In the genomic region with DNA sequence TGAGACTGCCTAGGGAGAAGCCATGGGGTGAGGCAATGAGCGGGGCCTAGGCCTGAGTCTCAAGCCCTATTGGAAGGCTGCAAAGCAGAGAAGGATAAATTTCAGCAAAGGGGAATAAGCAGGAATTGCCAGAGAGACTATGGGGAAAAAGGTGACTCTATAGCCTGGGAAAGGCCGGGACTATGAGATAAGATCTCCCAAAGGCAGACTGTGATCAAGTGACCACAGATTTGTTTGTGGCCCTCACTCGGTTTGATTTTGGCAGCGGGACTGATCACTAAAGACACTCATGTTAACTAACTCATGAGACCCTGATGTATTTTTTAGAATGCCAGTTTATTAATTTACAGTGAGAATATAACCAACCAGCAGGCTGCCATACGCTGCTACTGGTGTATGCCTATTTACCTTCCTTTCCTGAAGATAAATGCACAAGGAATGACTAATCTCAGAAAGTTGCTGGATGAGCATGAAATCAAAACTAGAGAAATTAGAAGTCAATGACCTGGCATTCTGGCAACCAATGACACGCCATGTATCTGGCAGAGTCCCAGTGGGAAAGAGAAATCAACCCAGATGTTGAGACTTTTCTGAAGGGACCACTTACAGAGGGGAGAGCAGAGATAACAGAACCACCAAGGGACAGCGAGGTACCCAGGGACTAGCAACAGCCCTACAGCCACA, we compare ENCODE assay signal across 18 cellular contexts. TPM values are rescaled to one million over a fixed set of nuclear protein-coding genes. Genes with fewer than 3 reads are reported as not detected.
DNase-seq lines count a peak whose midpoint lies in the region.
"Had no signal": no experiment of that assay in that cellular context is flagged by ENCODE, and none has a peak within 500 bp of the region (broad histone marks: within the 10 kb centered on the region; RNA-seq: fewer than 3 reads in every experiment).

No MANE protein-coding gene starts in this region.

- no peak for DNase-seq in activated CD4-positive, alpha-beta memory T cell treated with anti-CD3 and anti-CD28 coated beads for 36 hours
- no peak for DNase-seq in activated CD4-positive, alpha-beta memory T cell treated with anti-CD3 and anti-CD28 coated beads, Interleukin-2, amount 10 ng/mL, durations not matched to agents 7 days and 5 days
- DNase-seq in RPMI7951 (ENCODE audit: low read depth) (peak; percentile 70), epithelial cell of prostate (ENCODE audit: low read depth, low spot score) (no peak), smooth muscle cell of the brain vasculature (ENCODE audit: low read depth, low spot score) (peak; percentile 18), midbrain (lab: John Stamatoyannopoulos, UW) (no peak), cardiac septum (ENCODE audit: low spot score) (no peak), NCI-H82 (lab: John Stamatoyannopoulos, UW) (no peak)
- DNase-seq: 8988T; activated CD4-positive, alpha-beta T cell treated with anti-CD3 and anti-CD28 coated beads for 1 hour; activated naive CD4-positive, alpha-beta T cell treated with Interleukin-2 at 50 U/mL for 16 hours; DMS53; NCI-H187; NCI-H524; nephron progenitor cell; stimulated activated naive CD4-positive, alpha-beta T cell; upper lobe of right lung had no signal

- H3K27ac Mint-ChIP-seq in activated CD4-positive, alpha-beta memory T cell treated with anti-CD3 and anti-CD28 coated beads for 36 hours = peak overlapping the region; percentile 29
- H3K27ac Mint-ChIP-seq in activated CD4-positive, alpha-beta memory T cell treated with anti-CD3 and anti-CD28 coated beads, Interleukin-2, amount 10 ng/mL, durations not matched to agents 7 days and 5 days = no peak overlapping the region
- H3K27ac Mint-ChIP-seq: CD14-positive monocyte, nephron progenitor cell had no signal

- CTCF ChIA-PET in activated CD4-positive, alpha-beta memory T cell treated with anti-CD3 and anti-CD28 coated beads for 36 hours (lab: Charles Lee) = interaction anchor here (1.1 kb wide), 1 partner anchor 8 kb away, joined by 5 read pairs; no protein-coding TSS in a partner anchor
- CTCF ChIA-PET in activated CD4-positive, alpha-beta memory T cell treated with anti-CD3 and anti-CD28 coated beads, Interleukin-2, amount 10 ng/mL, durations not matched to agents 7 days and 5 days (lab: Charles Lee) = interaction anchor here (1.0 to 1.7 kb wide), 2 partner anchors 7 to 9 kb away, joined by 4 read pairs; no protein-coding TSS in a partner anchor

- no peaks in the 10 kb centered on the region for H3K9me3 Mint-ChIP-seq in activated CD4-positive, alpha-beta memory T cell treated with anti-CD3 and anti-CD28 coated beads for 36 hours
- H3K9me3 Mint-ChIP-seq in activated CD4-positive, alpha-beta memory T cell treated with anti-CD3 and anti-CD28 coated beads, Interleukin-2, amount 10 ng/mL, durations not matched to agents 7 days and 5 days = no peaks in the 10 kb centered on the region
- H3K9me3 Mint-ChIP-seq: CD14-positive monocyte, nephron progenitor cell had no signal

- no peaks in the 10 kb centered on the region for H3K36me3 Mint-ChIP-seq in activated CD4-positive, alpha-beta memory T cell treated with anti-CD3 and anti-CD28 coated beads for 36 hours
- H3K36me3 Mint-ChIP-seq in activated CD4-positive, alpha-beta memory T cell treated with anti-CD3 and anti-CD28 coated beads, Interleukin-2, amount 10 ng/mL, durations not matched to agents 7 days and 5 days (ENCODE audit: low read depth) = no peaks in the 10 kb centered on the region
- H3K36me3 Mint-ChIP-seq: CD14-positive monocyte had no signal

- H3K4me1 Mint-ChIP-seq in activated CD4-positive, alpha-beta memory T cell treated with anti-CD3 and anti-CD28 coated beads for 36 hours (ENCODE audit: low read depth) = peaks cover 8% of the 10 kb centered on the region
- peaks cover 12% of the 10 kb centered on the region for H3K4me1 Mint-ChIP-seq in activated CD4-positive, alpha-beta memory T cell treated with anti-CD3 and anti-CD28 coated beads, Interleukin-2, amount 10 ng/mL, durations not matched to agents 7 days and 5 days

- peak overlapping the region; percentile 24 for H3K27ac ChIP-seq in epithelial cell of prostate
- H3K27ac ChIP-seq: upper lobe of right lung had no signal

- intact Hi-C loops in activated CD4-positive, alpha-beta memory T cell treated with anti-CD3 and anti-CD28 coated beads for 36 hours (cut with micrococcal nuclease) = no loop called here
- intact Hi-C loops in cardiac septum (cut with DNase I) = no loop called here

- H3K4me3 Mint-ChIP-seq in activated CD4-positive, alpha-beta memory T cell treated with anti-CD3 and anti-CD28 coated beads for 36 hours = no peak overlapping the region
- H3K4me3 Mint-ChIP-seq in activated CD4-positive, alpha-beta memory T cell treated with anti-CD3 and anti-CD28 coated beads, Interleukin-2, amount 10 ng/mL, durations not matched to agents 7 days and 5 days = no peak overlapping the region
- H3K4me3 Mint-ChIP-seq: CD14-positive monocyte, nephron progenitor cell had no signal

- H3K27me3 Mint-ChIP-seq in activated CD4-positive, alpha-beta memory T cell treated with anti-CD3 and anti-CD28 coated beads for 36 hours = no peaks in the 10 kb centered on the region
- H3K27me3 Mint-ChIP-seq in activated CD4-positive, alpha-beta memory T cell treated with anti-CD3 and anti-CD28 coated beads, Interleukin-2, amount 10 ng/mL, durations not matched to agents 7 days and 5 days = peaks cover 4% of the 10 kb centered on the region

- POLR2A ChIA-PET in activated CD4-positive, alpha-beta memory T cell treated with anti-CD3 and anti-CD28 coated beads for 36 hours (lab: Charles Lee) = no interaction called here
- POLR2A ChIA-PET in activated CD4-positive, alpha-beta memory T cell treated with anti-CD3 and anti-CD28 coated beads, Interleukin-2, amount 10 ng/mL, durations not matched to agents 7 days and 5 days (lab: Charles Lee) = no interaction called here

RNA-seq across cellular contexts. Expression of a gene that starts 4.3 kb away (rescaled TPM):
- under 1 TPM; 0.50 to 0.73 TPM for total RNA-seq in activated CD4-positive, alpha-beta memory T cell treated with anti-CD3 and anti-CD28 coated beads for 36 hours
- total RNA-seq in activated CD4-positive, alpha-beta memory T cell treated with anti-CD3 and anti-CD28 coated beads, Interleukin-2, amount 10 ng/mL, durations not matched to agents 7 days and 5 days = under 1 TPM; 0.15 to 0.40 TPM
- total RNA-seq in RPMI7951 (2014; rRNA removed; shearing (Covaris generic)) = 0.49 and 0.96 TPM in 2 replicates
- not detected for total RNA-seq in cardiac septum

RNA-seq across cellular contexts. Expression of a gene that starts 4.4 kb away (rescaled TPM):
- 10 to 100 TPM; 66.7 to 69.9 TPM for total RNA-seq in activated CD4-positive, alpha-beta memory T cell treated with anti-CD3 and anti-CD28 coated beads for 36 hours
- 10 to 100 TPM; 43.3 to 43.7 TPM for total RNA-seq in activated CD4-positive, alpha-beta memory T cell treated with anti-CD3 and anti-CD28 coated beads, Interleukin-2, amount 10 ng/mL, durations not matched to agents 7 days and 5 days
- total RNA-seq in RPMI7951 (2014; rRNA removed; shearing (Covaris generic)) = 12.1 and 13.1 TPM in 2 replicates
- 8.7 TPM for total RNA-seq in cardiac septum

Comparison
In these comparisons a context has a peak if more than half of its experiments do, and no peak if none do; other contexts are left out.
1. DNase-seq: peak in RPMI7951 (single experiment) and smooth muscle cell of the brain vasculature (single experiment); none in activated CD4-positive, alpha-beta memory T cell treated with anti-CD3 and anti-CD28 coated beads for 36 hours (single experiment), activated CD4-positive, alpha-beta memory T cell treated with anti-CD3 and anti-CD28 coated beads, Interleukin-2, amount 10 ng/mL, durations not matched to agents 7 days and 5 days (single experiment), epithelial cell of prostate (single experiment), midbrain (single experiment), cardiac septum (single experiment) and NCI-H82 (single experiment).